In genomic region chr17:9292563-9292941, GRCh38 we compare ENCODE assay signal across 17 cellular contexts.
DNase-seq lines count a peak whose midpoint lies in the region; ATAC-seq and TF ChIP-seq lines count a peak whose summit lies in the region.
"Had no signal": no experiment of that assay in that cellular context is flagged by ENCODE, and none has a peak within 500 bp of the region (broad histone marks: within the 10 kb centered on the region; RNA-seq: fewer than 3 reads in every experiment).

No MANE protein-coding gene starts in this region.

- H3K27ac ChIP-seq in CD8-positive, alpha-beta T cell (ENCODE audit: low read depth, low read length) = no peak overlapping the region
- H3K27ac ChIP-seq in tibial nerve = peak overlapping the region in 2 of 4 donors; percentile 6 to 12
- H3K27ac ChIP-seq: neural progenitor cell had no signal

- H3K27ac Mint-ChIP-seq in CD8-positive, alpha-beta T cell = peak overlapping the region; percentile 12
- peak overlapping the region in 3 of 5 experiments; percentile 5 to 18 (median 16) for H3K27ac Mint-ChIP-seq in brain
- H3K27ac Mint-ChIP-seq in stimulated activated effector memory CD8-positive, alpha-beta T cell treated with anti-CD3 and anti-CD28 coated beads, Interleukin-12 subunit alpha, Interleukin-12 subunit beta, amount 100 ng/mL, for 72 hours = peak overlapping the region; percentile 22
- H3K27ac Mint-ChIP-seq: activated B cell treated with CpG ODN at 0.5 μM for 24 hours; activated CD4-positive, alpha-beta memory T cell treated with anti-CD3 and anti-CD28 coated beads, Interleukin-2, amount 10 ng/mL, durations not matched to agents 7 days and 5 days; activated naive CD8-positive, alpha-beta T cell; neural progenitor cell; T-helper 1 cell treated with Interleukin-12 subunit alpha and Interleukin-12 subunit beta and Interleukin-4 antibody, amounts not matched to agents 30 μg/mL and 1 μg/mL, for 36 hours had no signal

- POLR2A ChIA-PET in CD8-positive, alpha-beta T cell (lab: Charles Lee) = no interaction called here

- no peak for DNase-seq in CD8-positive, alpha-beta T cell
- peak; percentile 24 for DNase-seq in islet precursor cell
- DNase-seq in stimulated activated effector memory CD8-positive, alpha-beta T cell treated with anti-CD3 and anti-CD28 coated beads, Interleukin-12 subunit alpha, Interleukin-12 subunit beta, amount 100 ng/mL, for 72 hours (ENCODE audit: low spot score in 2 of 2) = no peak
- DNase-seq in tibial nerve (ENCODE audit: low spot score in 2 of 2) = no peak
- no peak for DNase-seq in HUDEP-2 (lab: John Stamatoyannopoulos, UW; ENCODE audit: unreplicated experiment in 76 of 76)
- DNase-seq in COLO668 (lab: John Stamatoyannopoulos, UW; ENCODE audit: unreplicated experiment) = no peak
- DNase-seq: activated B cell treated with CpG ODN at 0.5 μM for 24 hours, NCI-H2081 treated with DMSO at 0.1 percent for 48 hours, NCI-H510A treated with DMSO at 0.1 percent for 48 hours had no signal

- H3K9me3 ChIP-seq in CD8-positive, alpha-beta T cell (ENCODE audit: low read length) = no peaks in the 10 kb centered on the region
- H3K9me3 ChIP-seq in tibial nerve = no peaks in the 10 kb centered on the region
- H3K9me3 ChIP-seq: heart left ventricle had no signal

- no peaks in the 10 kb centered on the region for H3K27me3 Mint-ChIP-seq in CD8-positive, alpha-beta T cell (ENCODE audit: low read depth)
- H3K27me3 Mint-ChIP-seq in brain = no peaks in the 10 kb centered on the region
- H3K27me3 Mint-ChIP-seq: activated B cell treated with CpG ODN at 0.5 μM for 24 hours; activated CD4-positive, alpha-beta memory T cell treated with anti-CD3 and anti-CD28 coated beads, Interleukin-2, amount 10 ng/mL, durations not matched to agents 7 days and 5 days; activated naive CD8-positive, alpha-beta T cell; IgD-negative memory B cell had no signal

- 61 to 74% methylated on average over 2 of the region's 2 CpGs for WGBS in tibial nerve, 2 donors

- CTCF ChIA-PET in CD8-positive, alpha-beta T cell (lab: Charles Lee) = interaction anchor here (1.5 kb wide), 2 partner anchors 12 to 43 kb away, joined by 4 read pairs; no protein-coding TSS in a partner anchor

- no peaks in the 10 kb centered on the region for H3K9me3 Mint-ChIP-seq in CD8-positive, alpha-beta T cell
- no peaks in the 10 kb centered on the region for H3K9me3 Mint-ChIP-seq in brain
- H3K9me3 Mint-ChIP-seq in stimulated activated effector memory CD8-positive, alpha-beta T cell treated with anti-CD3 and anti-CD28 coated beads, Interleukin-12 subunit alpha, Interleukin-12 subunit beta, amount 100 ng/mL, for 72 hours = no peaks in the 10 kb centered on the region
- H3K9me3 Mint-ChIP-seq: activated B cell treated with CpG ODN at 0.5 μM for 24 hours; activated CD4-positive, alpha-beta memory T cell treated with anti-CD3 and anti-CD28 coated beads, Interleukin-2, amount 10 ng/mL, durations not matched to agents 7 days and 5 days; IgD-negative memory B cell; neural progenitor cell; T-helper 1 cell treated with Interleukin-12 subunit alpha and Interleukin-12 subunit beta and Interleukin-4 antibody, amounts not matched to agents 30 μg/mL and 1 μg/mL, for 36 hours had no signal

- H3K36me3 ChIP-seq in CD8-positive, alpha-beta T cell (ENCODE audit: insufficient read depth, low read length) = no peaks in the 10 kb centered on the region
- H3K36me3 ChIP-seq in tibial nerve = no peaks in the 10 kb centered on the region
- H3K36me3 ChIP-seq: heart left ventricle, neural progenitor cell had no signal

- H3K4me3 Mint-ChIP-seq in CD8-positive, alpha-beta T cell = no peak overlapping the region
- H3K4me3 Mint-ChIP-seq in brain = no peak overlapping the region
- H3K4me3 Mint-ChIP-seq in stimulated activated effector memory CD8-positive, alpha-beta T cell treated with anti-CD3 and anti-CD28 coated beads, Interleukin-12 subunit alpha, Interleukin-12 subunit beta, amount 100 ng/mL, for 72 hours = no peak overlapping the region
- H3K4me3 Mint-ChIP-seq: activated B cell treated with CpG ODN at 0.5 μM for 24 hours; activated CD4-positive, alpha-beta memory T cell treated with anti-CD3 and anti-CD28 coated beads, Interleukin-2, amount 10 ng/mL, durations not matched to agents 7 days and 5 days; activated naive CD8-positive, alpha-beta T cell; IgD-negative memory B cell; neural progenitor cell; T-helper 1 cell treated with Interleukin-12 subunit alpha and Interleukin-12 subunit beta and Interleukin-4 antibody, amounts not matched to agents 30 μg/mL and 1 μg/mL, for 36 hours had no signal

- peaks cover 7% of the 10 kb centered on the region for H3K4me1 ChIP-seq in CD8-positive, alpha-beta T cell (ENCODE audit: insufficient read depth, low read length)
- peaks cover 0 to 13% (median 3%) of the 10 kb centered on the region in 4 donors for H3K4me1 ChIP-seq in tibial nerve
- H3K4me1 ChIP-seq: neural progenitor cell had no signal

- no peak for TF ChIP-seq POLR2A in tibial nerve (IDR thresholded peaks at IDR 0.05)

- H3K4me3 ChIP-seq in CD8-positive, alpha-beta T cell (ENCODE audit: low read depth, low read length) = no peak overlapping the region
- H3K4me3 ChIP-seq in tibial nerve = no peak overlapping the region
- H3K4me3 ChIP-seq: heart left ventricle, neural progenitor cell had no signal

- ATAC-seq in CD8-positive, alpha-beta T cell = no peak
- no peak for ATAC-seq in stimulated activated effector memory CD8-positive, alpha-beta T cell treated with anti-CD3 and anti-CD28 coated beads, Interleukin-12 subunit alpha, Interleukin-12 subunit beta, amount 100 ng/mL, for 72 hours
- ATAC-seq in HG02973 (IDR thresholded peaks at IDR 0.05; ENCODE audit: unreplicated experiment) = no peak

- no peaks in the 10 kb centered on the region for H3K36me3 Mint-ChIP-seq in CD8-positive, alpha-beta T cell
- H3K36me3 Mint-ChIP-seq in brain = no peaks in the 10 kb centered on the region
- H3K36me3 Mint-ChIP-seq in stimulated activated effector memory CD8-positive, alpha-beta T cell treated with anti-CD3 and anti-CD28 coated beads, Interleukin-12 subunit alpha, Interleukin-12 subunit beta, amount 100 ng/mL, for 72 hours = peaks cover 9% of the 10 kb centered on the region
- H3K36me3 Mint-ChIP-seq: activated naive CD8-positive, alpha-beta T cell; neural progenitor cell had no signal

- H3K4me1 Mint-ChIP-seq in CD8-positive, alpha-beta T cell (ENCODE audit: low read depth) = peaks cover 26% of the 10 kb centered on the region
- peaks cover 15% of the 10 kb centered on the region for H3K4me1 Mint-ChIP-seq in brain
- peaks cover 38% of the 10 kb centered on the region for H3K4me1 Mint-ChIP-seq in stimulated activated effector memory CD8-positive, alpha-beta T cell treated with anti-CD3 and anti-CD28 coated beads, Interleukin-12 subunit alpha, Interleukin-12 subunit beta, amount 100 ng/mL, for 72 hours

- no peak for TF ChIP-seq CTCF in CD8-positive, alpha-beta T cell (IDR thresholded peaks at IDR 0.05)
- TF ChIP-seq CTCF in brain (conservative IDR thresholded peaks at IDR 0.05) (no peak), tibial nerve (IDR thresholded peaks at IDR 0.05) (no peak)

- H3K27me3 ChIP-seq in CD8-positive, alpha-beta T cell (ENCODE audit: insufficient read depth, low read length) = no peaks in the 10 kb centered on the region
- no peaks in the 10 kb centered on the region for H3K27me3 ChIP-seq in tibial nerve
- H3K27me3 ChIP-seq: heart left ventricle, neural progenitor cell had no signal

- intact Hi-C loops in CD8-positive, alpha-beta T cell (cut with DNase I, micrococcal nuclease) = loop anchor here in 1 of 2 experiments (10.0 kb wide), 1 partner anchor 178 kb away; no protein-coding TSS in a partner anchor

- no peak for TF ChIP-seq EP300 in tibial nerve (IDR thresholded peaks at IDR 0.05)
